ENCODE assay signal across 19 cellular contexts in the genomic region with DNA sequence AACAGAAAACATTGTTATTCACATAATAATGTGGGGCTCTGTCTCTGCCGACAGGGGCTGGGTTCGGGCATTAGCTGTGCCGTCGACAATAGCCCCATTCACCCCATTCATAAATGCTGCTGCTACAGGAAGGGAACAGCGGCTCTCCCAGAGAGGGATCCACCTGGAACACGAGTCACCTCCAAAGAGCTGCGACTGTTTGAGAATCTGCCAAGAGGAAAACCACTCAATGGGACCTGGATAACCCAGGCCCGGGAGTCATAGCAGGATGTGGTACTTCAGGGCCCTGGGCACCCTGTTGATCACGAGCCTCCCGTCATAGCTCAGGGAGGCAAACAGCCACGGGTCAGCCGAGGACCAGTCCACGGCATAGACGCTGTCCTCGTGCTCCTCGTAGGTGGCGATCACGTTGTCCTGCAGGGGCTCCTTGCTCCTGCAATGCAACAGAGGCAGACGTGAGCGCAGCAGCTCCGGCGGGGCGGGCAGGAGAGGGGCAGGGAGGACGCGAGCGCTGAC.
DNase-seq lines count a peak whose midpoint lies in the region; ATAC-seq and TF ChIP-seq lines count a peak whose summit lies in the region.
"Had no signal": no experiment of that assay in that cellular context is flagged by ENCODE, and none has a peak within 500 bp of the region (broad histone marks: within the 10 kb centered on the region; RNA-seq: fewer than 3 reads in every experiment).

No MANE protein-coding gene starts in this region.

- in situ Hi-C loops in Caki2 (cut with HindIII; ENCODE audit: low pct_unique_long_range_greater_than_20kb, low sequenced_read_pairs) = no loop called here

- peak overlapping the region in 40 of 59 donors; percentile 1 to 83 (median 46) for H3K27ac ChIP-seq in dorsolateral prefrontal cortex
- H3K27ac ChIP-seq: coronary artery, epithelial cell of prostate, prostate gland, stomach had no signal

- intact Hi-C loops in dorsolateral prefrontal cortex (cut with DNase I) = no loop called here

- no peak for ATAC-seq in GM21825 (IDR thresholded peaks at IDR 0.05; ENCODE audit: unreplicated experiment)
- ATAC-seq: activated CD4-positive, CD25-positive, alpha-beta regulatory T cell treated with anti-CD3 and anti-CD28 coated beads, Interleukin-2, amount 50 U/mL, for 24 hours; HepG2 had no signal

- peak overlapping the region in 34 of 59 donors; percentile 1 to 59 (median 27) for H3K4me3 ChIP-seq in dorsolateral prefrontal cortex
- H3K4me3 ChIP-seq: coronary artery, GM23338, prostate gland, stomach had no signal

- DNase-seq in Caki2 (ENCODE audit: low read depth) (peak; percentile 16), M059J (ENCODE audit: low read depth) (peak; percentile 55), dorsolateral prefrontal cortex (peak in 3 of 10 donors; percentile 38 to 59 (median 40)), midbrain (lab: John Stamatoyannopoulos, UW) (peak; percentile 35), SKM-1 treated with dmso at 0.1 percent for 144 hours (lab: John Stamatoyannopoulos, UW; ENCODE audit: unreplicated experiment) (no peak), NCI-H2227 treated with DMSO at 0.1 percent for 48 hours (lab: John Stamatoyannopoulos, UW) (no peak)
- no peak for DNase-seq in stimulated activated CD4-positive, alpha-beta T cell treated with anti-CD3 and anti-CD28 coated beads, Interleukin-2, amount 100 ng/mL, for 48 hours
- DNase-seq: activated gamma-delta T cell, glutamatergic neuron, NCI-H2081, NCI-H82, stomach had no signal

- H3K27me3 ChIP-seq in dorsolateral prefrontal cortex = no peaks in the 10 kb centered on the region
- H3K27me3 ChIP-seq: stomach had no signal

- peak in 18 of 56 donors; percentile 9 to 51 (median 28) for TF ChIP-seq CTCF in dorsolateral prefrontal cortex (IDR thresholded peaks at IDR 0.05 in 54 of 56, conservative IDR thresholded peaks at IDR 0.05 in 2 of 56; ENCODE audit: low read depth in 1 of 56, partially characterized antibody in 56 of 56)

Comparison
In these comparisons a context has a peak if more than half of its experiments do, and no peak if none do; other contexts are left out.
1. DNase-seq: peak in Caki2 (single experiment), M059J (single experiment) and midbrain (single experiment); none in stimulated activated CD4-positive, alpha-beta T cell treated with anti-CD3 and anti-CD28 coated beads, Interleukin-2, amount 100 ng/mL, for 48 hours (0 of 2), SKM-1 treated with dmso at 0.1 percent for 144 hours (single experiment) and NCI-H2227 treated with DMSO at 0.1 percent for 48 hours (single experiment).